Comparison of ENCODE assay signal across 9 cellular contexts in genomic region chr9:27835286-27835685, GRCh38.
"Had no signal": no experiment of that assay in that cellular context is flagged by ENCODE, and none has a peak within 500 bp of the region (broad histone marks: within the 10 kb centered on the region; RNA-seq: fewer than 3 reads in every experiment).

No MANE protein-coding gene starts in this region.

- H3K36me3 Mint-ChIP-seq: IgD-negative memory B cell had no signal

- H3K4me2 ChIP-seq: GM23338 had no signal

- ATAC-seq: GM23338, HepG2 had no signal

- H3K27ac Mint-ChIP-seq: GM23338, H9, IgD-negative memory B cell had no signal

- H3K27ac ChIP-seq: HL-60 had no signal

- H3K9me3 Mint-ChIP-seq: GM23338, H9 had no signal

- FAIRE-seq: H1, H54, HepG2 had no signal

- DNase-seq: H9, HCEC 1CT, KBM-7 had no signal

- H3K4me3 ChIP-seq: GM23338 had no signal

- H3K4me3 Mint-ChIP-seq: GM23338, H9, IgD-negative memory B cell had no signal

- H3K4me1 Mint-ChIP-seq: GM23338, IgD-negative memory B cell had no signal
